Comparison of ENCODE assay signal across 10 cellular contexts in genomic region chr6:100461273-100461919, GRCh38. TPM values are rescaled to one million over a fixed set of nuclear protein-coding genes. Genes with fewer than 3 reads are reported as not detected.
DNase-seq lines count a peak whose midpoint lies in the region; ATAC-seq and TF ChIP-seq lines count a peak whose summit lies in the region.
"Had no signal": no experiment of that assay in that cellular context is flagged by ENCODE, and none has a peak within 500 bp of the region (broad histone marks: within the 10 kb centered on the region; RNA-seq: fewer than 3 reads in every experiment).

No MANE protein-coding gene starts in this region.

- H3K27me3 Mint-ChIP-seq in progenitor cell of endocrine pancreas: peaks cover 93% of the 10 kb centered on the region

- peaks cover 0 to 9% (median 0%) of the 10 kb centered on the region in 4 donors for H3K9me3 ChIP-seq in tibial nerve
- H3K9me3 ChIP-seq: lower lobe of right lung had no signal

- H3K27ac ChIP-seq in brain microvascular endothelial cell (no peak overlapping the region), tibial nerve (no peak overlapping the region)
- H3K27ac ChIP-seq: lower lobe of right lung, VCaP had no signal

- peaks cover 0 to 48% (median 10%) of the 10 kb centered on the region in 4 donors for H3K4me1 ChIP-seq in tibial nerve

- ATAC-seq in HG02981 (IDR thresholded peaks at IDR 0.05; ENCODE audit: unreplicated experiment) (no peak), HG03439 (IDR thresholded peaks at IDR 0.05; ENCODE audit: unreplicated experiment) (no peak)
- ATAC-seq: lower lobe of right lung had no signal

- H3K4me3 ChIP-seq in brain microvascular endothelial cell (ENCODE audit: low read depth, low read length): peak overlapping the region; percentile 34
- H3K4me3 ChIP-seq in tibial nerve: no peak overlapping the region
- H3K4me3 ChIP-seq: lower lobe of right lung had no signal

- TF ChIP-seq CTCF in brain microvascular endothelial cell (IDR thresholded peaks at IDR 0.05; ENCODE audit: low read depth, low read length, missing control alignments) (no peak), progenitor cell of endocrine pancreas (IDR thresholded peaks at IDR 0.05; ENCODE audit: unreplicated experiment) (no peak), tibial nerve (IDR thresholded peaks at IDR 0.05) (no peak)

- peaks cover 95% of the 10 kb centered on the region for H3K27me3 ChIP-seq in brain microvascular endothelial cell (replicated peaks)
- H3K27me3 ChIP-seq in tibial nerve: peaks cover 16 to 100% of the 10 kb centered on the region in 2 donors

- WGBS in tibial nerve, 2 donors: 6 to 7% methylated on average over 28 to 29 of the region's 29 CpGs

- in situ Hi-C loops in brain microvascular endothelial cell (cut with HindIII; ENCODE audit: low pct_ligation_motif_present, low sequenced_read_pairs): loop anchor here (25.0 kb wide), 1 partner anchor 849 kb away; the partner anchor contains the start of gene PRDM13

- peaks cover 11% of the 10 kb centered on the region for H3K4me1 Mint-ChIP-seq in progenitor cell of endocrine pancreas (ENCODE audit: low read depth)

- H3K36me3 ChIP-seq in brain microvascular endothelial cell (replicated peaks): no peaks in the 10 kb centered on the region
- H3K36me3 ChIP-seq in tibial nerve: no peaks in the 10 kb centered on the region
- H3K36me3 ChIP-seq: lower lobe of right lung had no signal

- H3K27ac Mint-ChIP-seq in progenitor cell of endocrine pancreas: peak overlapping the region; percentile 84

- no peak for TF ChIP-seq EP300 in tibial nerve (IDR thresholded peaks at IDR 0.05)

- H3K4me3 Mint-ChIP-seq in progenitor cell of endocrine pancreas (ENCODE audit: low read depth): peak overlapping the region; percentile 70

- DNase-seq in GM04504 (ENCODE audit: low read depth) (peak; percentile 45), NCI-H146 (lab: John Stamatoyannopoulos, UW) (peak; percentile 83), brain microvascular endothelial cell (no peak), progenitor cell of endocrine pancreas (ENCODE audit: low spot score, unreplicated experiment) (no peak), tibial nerve (ENCODE audit: low spot score in 2 of 2) (no peak), T-helper 9 cell (no peak)
- DNase-seq: lower lobe of right lung had no signal

- no peak for TF ChIP-seq POLR2A in tibial nerve (IDR thresholded peaks at IDR 0.05)

- no peaks in the 10 kb centered on the region for H3K36me3 Mint-ChIP-seq in progenitor cell of endocrine pancreas (ENCODE audit: insufficient read depth)

- no peaks in the 10 kb centered on the region for H3K9me3 Mint-ChIP-seq in progenitor cell of endocrine pancreas (ENCODE audit: low read depth)

RNA-seq across cellular contexts. Expression of gene SIM1, which starts 3.3 kb away (rescaled TPM):
- total RNA-seq in progenitor cell of endocrine pancreas (6.9 and 7.4 TPM in 2 replicates), tibial nerve (not detected)
- total RNA-seq: lower lobe of right lung had no signal

Comparison
In these comparisons a context has a peak if more than half of its experiments do, and no peak if none do; other contexts are left out.
1. DNase-seq: peak in GM04504 (single experiment) and NCI-H146 (single experiment); none in brain microvascular endothelial cell (single experiment), progenitor cell of endocrine pancreas (single experiment), tibial nerve (0 of 2) and T-helper 9 cell (single experiment).